In genomic region chr21:34722684-34723300, GRCh38 we compare ENCODE assay signal across 8 cellular contexts. TPM values are rescaled to one million over a fixed set of nuclear protein-coding genes. Genes with fewer than 3 reads are reported as not detected.
DNase-seq lines count a peak whose midpoint lies in the region; ATAC-seq, FAIRE-seq and TF ChIP-seq lines count a peak whose summit lies in the region.

No MANE protein-coding gene starts in this region.

- H2AFZ ChIP-seq in HepG2 (ENCODE audit: low read length), result no peak overlapping the region

- peaks cover 32% of the 10 kb centered on the region for H3K4me1 Mint-ChIP-seq in HFFc6 (ENCODE audit: low read depth)

- POLR2A ChIA-PET in HepG2 (lab: Yijun Ruan, JAX), result no interaction called here

- H3K4me2 ChIP-seq in HepG2 (ENCODE audit: low read depth, low read length), result no peak overlapping the region

- no peaks in the 10 kb centered on the region for H3K79me2 ChIP-seq in HepG2 (ENCODE audit: insufficient read depth, low read length)

- H3K9ac ChIP-seq in HepG2 (ENCODE audit: insufficient read depth, low read depth, low read length), result no peak overlapping the region

- intact Hi-C loops in HepG2 (cut with micrococcal nuclease; ENCODE audit: unreplicated experiment) (no loop called here), lower leg skin (cut with DNase I; ENCODE audit: low total_unique reads) (no loop called here)

- TF ChIP-seq CTCF in BE2C (IDR thresholded peaks at IDR 0.05; ENCODE audit: low read depth, low read length) (peak; percentile 43), HFFc6 (IDR thresholded peaks at IDR 0.05) (peak; percentile 79), HepG2 (CRISPR knock-in tag; IDR thresholded peaks at IDR 0.05) (peak; percentile 61), lower leg skin (IDR thresholded peaks at IDR 0.05) (no peak)

- H4K20me1 ChIP-seq in HepG2 (ENCODE audit: insufficient read depth, low read length), result no peaks in the 10 kb centered on the region; the same call in 1 of the 2 replicates

- no peaks in the 10 kb centered on the region for H3K9me3 Mint-ChIP-seq in HFFc6

- H3K4me3 ChIP-seq in BE2C (ENCODE audit: low read depth, low read length) (no peak overlapping the region), HepG2 (replicated peaks in 1 of 3; ENCODE audit: insufficient read depth in 1 of 3, low read depth in 2 of 3, low read length in 3 of 3) (no peak overlapping the region), lower leg skin (ENCODE audit: low read depth, poor library complexity, severe bottlenecking) (no peak overlapping the region)

- no peaks in the 10 kb centered on the region; the same call in 1 of the 2 replicates for H3K36me3 Mint-ChIP-seq in HFFc6 (ENCODE audit: low read depth)

- no peak for FAIRE-seq in HepG2 (lab: Jason Lieb, UNC)

- no peak for DNase-seq in BE2C
- DNase-seq in HFFc6, result no peak
- DNase-seq in activated T-helper 9 cell treated with anti-CD3 and anti-CD28 coated beads, Interleukin-2, amount 50 U/mL, for 16 hours (ENCODE audit: low read depth), result peak; percentile 11
- DNase-seq in HepG2 (ENCODE audit: low spot score), result no peak
- no peak for DNase-seq in lower leg skin (ENCODE audit: low spot score in 2 of 2)
- DNase-seq in SIG-M5 treated with dmso at 0.1 percent for 504 hours (lab: John Stamatoyannopoulos, UW; ENCODE audit: unreplicated experiment), result no peak

- CTCF ChIA-PET in HepG2 (lab: Yijun Ruan, JAX; ENCODE audit: low intra/inter-chr PET ratio, low total read pairs), result no interaction called here

- no peaks in the 10 kb centered on the region for H3K36me3 ChIP-seq in BE2C
- H3K36me3 ChIP-seq in HepG2 (replicated peaks in 1 of 2; ENCODE audit: control insufficient read depth in 1 of 2, insufficient read depth in 2 of 2, low read length in 2 of 2), result no peaks in the 10 kb centered on the region

- H3K27ac ChIP-seq in HepG2 (ENCODE audit: extremely low read length, insufficient read depth, low read length), result no peak overlapping the region

- H3K4me3 Mint-ChIP-seq in HFFc6, result no peak overlapping the region

- TF ChIP-seq POLR2A in HepG2 (IDR thresholded peaks at IDR 0.05; ENCODE audit: insufficient read depth in 1 of 2, low read depth in 2 of 2, low read length in 2 of 2) (no peak), lower leg skin (IDR thresholded peaks at IDR 0.05) (no peak)

- BruUV-seq in HepG2 (replicated peaks; lab: Mats Ljungman, UMichigan), result no TSS peak

- no peak overlapping the region for H3K27ac Mint-ChIP-seq in HFFc6

- H3K27me3 ChIP-seq in BE2C (no peaks in the 10 kb centered on the region), HepG2 (ENCODE audit: control insufficient read depth in 1 of 2, insufficient read depth in 2 of 2, low read length in 2 of 2) (peaks cover 0 to 23% of the 10 kb centered on the region in 2 experiments; a peak in 2 of 5 replicates)

- in situ Hi-C loops in HepG2 (cut with HindIII; ENCODE audit: extremely low pct_ligation_motif_present, low pct_unique_long_range_greater_than_20kb), result no loop called here

- H3K27me3 Mint-ChIP-seq in HFFc6 (ENCODE audit: insufficient read depth), result peaks cover 6% of the 10 kb centered on the region

- ATAC-seq in HepG2, result peak; percentile 84
- ATAC-seq in GM19397 (IDR thresholded peaks at IDR 0.05; ENCODE audit: unreplicated experiment), result no peak
- ATAC-seq in GM19455 (IDR thresholded peaks at IDR 0.05; ENCODE audit: unreplicated experiment), result no peak

- TF ChIP-seq EP300 in HepG2 (IDR thresholded peaks at IDR 0.05; ENCODE audit: low read depth in 2 of 2, low read length in 2 of 2) (no peak), HepG2 (CRISPR knock-in tag; IDR thresholded peaks at IDR 0.05; ENCODE audit: borderline replicate concordance) (no peak)

- 55% methylated on average over 3 of the region's 7 CpGs for WGBS in HepG2 (ENCODE audit: low lambda C conversion rate)
- WGBS in lower leg skin, 2 donors, result 66 to 75% methylated on average over 7 of the region's 7 CpGs

- H3K9me3 ChIP-seq in BE2C (no peaks in the 10 kb centered on the region; the same call in 1 of the 2 replicates), HepG2 (ENCODE audit: low read length) (no peaks in the 10 kb centered on the region)

- H3K4me1 ChIP-seq in BE2C (no peaks in the 10 kb centered on the region), HepG2 (ENCODE audit: insufficient read depth, low read length) (no peaks in the 10 kb centered on the region)

- TF ChIP-seq RAD21 in HepG2 (CRISPR knock-in tag; IDR thresholded peaks at IDR 0.05), result no peak

TF ChIP-seq in HepG2, 621 proteins besides CTCF, POLR2A, EP300 and RAD21 (continues in another document):
- no peak for TF ChIP-seq ZNF713 (CRISPR knock-in tag; IDR thresholded peaks at IDR 0.05)
- no peak for TF ChIP-seq HOMEZ (CRISPR knock-in tag; IDR thresholded peaks at IDR 0.05; ENCODE audit: low read depth)
- TF ChIP-seq SMC3 (IDR thresholded peaks at IDR 0.05; ENCODE audit: low read length), result peak; percentile 15; the same call in 1 of the 2 replicates
- no peak for TF ChIP-seq DPF2 (CRISPR knock-in tag; IDR thresholded peaks at IDR 0.05; ENCODE audit: borderline replicate concordance, low read depth)
- TF ChIP-seq CERS6 (CRISPR knock-in tag; IDR thresholded peaks at IDR 0.05), result no peak
- TF ChIP-seq XBP1 (CRISPR knock-in tag; IDR thresholded peaks at IDR 0.05), result no peak
- no peak for TF ChIP-seq MLLT10 (CRISPR knock-in tag; IDR thresholded peaks at IDR 0.05)
- no peak for TF ChIP-seq ZNF724P (CRISPR knock-in tag; IDR thresholded peaks at IDR 0.05; ENCODE audit: borderline replicate concordance)
- TF ChIP-seq GPN1 (CRISPR knock-in tag; IDR thresholded peaks at IDR 0.05; ENCODE audit: borderline replicate concordance), result no peak
- TF ChIP-seq STAG1 (CRISPR knock-in tag; IDR thresholded peaks at IDR 0.05), result peak; percentile 56
- TF ChIP-seq, protein P1, sequence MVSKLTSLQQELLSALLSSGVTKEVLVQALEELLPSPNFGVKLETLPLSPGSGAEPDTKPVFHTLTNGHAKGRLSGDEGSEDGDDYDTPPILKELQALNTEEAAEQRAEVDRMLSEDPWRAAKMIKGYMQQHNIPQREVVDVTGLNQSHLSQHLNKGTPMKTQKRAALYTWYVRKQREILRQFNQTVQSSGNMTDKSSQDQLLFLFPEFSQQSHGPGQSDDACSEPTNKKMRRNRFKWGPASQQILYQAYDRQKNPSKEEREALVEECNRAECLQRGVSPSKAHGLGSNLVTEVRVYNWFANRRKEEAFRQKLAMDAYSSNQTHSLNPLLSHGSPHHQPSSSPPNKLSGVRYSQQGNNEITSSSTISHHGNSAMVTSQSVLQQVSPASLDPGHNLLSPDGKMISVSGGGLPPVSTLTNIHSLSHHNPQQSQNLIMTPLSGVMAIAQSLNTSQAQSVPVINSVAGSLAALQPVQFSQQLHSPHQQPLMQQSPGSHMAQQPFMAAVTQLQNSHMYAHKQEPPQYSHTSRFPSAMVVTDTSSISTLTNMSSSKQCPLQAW (CRISPR knock-in tag; IDR thresholded peaks at IDR 0.05), result no peak

RNA-seq across cellular contexts. Expression of gene CLIC6, which starts 54.0 kb away (rescaled TPM):
- not detected for polyA plus RNA-seq in BE2C (2012; ENCODE audit: insufficient read depth, insufficient read length, low read depth)
- total RNA-seq in HFFc6 (2021; fragmentation: NEBNext Ultra II Directional; extraction: Animal tissue kit (Norgen Biotek cat#: 25700)), result not detected
- total RNA-seq in HepG2 (2016; rRNA removed; fragmentation: Illumina TruSeq; extraction: Trizol) (not detected in 2 replicates), lower leg skin (1 to 10 TPM; 2.1 to 5.9 (median 3.3) TPM)
- not detected in 2 replicates for total RNA-seq in HepG2 (2016; cell fraction: cytosol; rRNA removed; fragmentation: Illumina TruSeq; extraction: Trizol; ENCODE audit: low read depth)
- not detected in 2 replicates for total RNA-seq in HepG2 (2016; cell fraction: insoluble cytoplasmic fraction; rRNA removed; fragmentation: Illumina TruSeq; extraction: Trizol)
- not detected in 2 replicates for total RNA-seq in HepG2 (2016; cell fraction: membrane; rRNA removed; fragmentation: Illumina TruSeq; extraction: Trizol)
- not detected in 2 replicates for total RNA-seq in HepG2 (2016; cell fraction: nucleus; rRNA removed; fragmentation: Illumina TruSeq; extraction: Trizol)
- not detected in 2 replicates for polyA plus RNA-seq in HepG2 (2011; rRNA removed)
- not detected in 2 replicates for polyA plus RNA-seq in HepG2 (2011; cell fraction: cytosol; rRNA removed)
- not detected in 2 replicates for polyA plus RNA-seq in HepG2 (2011; cell fraction: nucleus; rRNA removed)
- polyA plus RNA-seq in HepG2 (2012), result not detected in 2 replicates
- polyA plus RNA-seq in HepG2 (2016; cell fraction: cytosol; fragmentation: Illumina TruSeq; extraction: Trizol; ENCODE audit: low read depth), result not detected in 2 replicates
- polyA plus RNA-seq in HepG2 (2016; cell fraction: insoluble cytoplasmic fraction; fragmentation: Illumina TruSeq; extraction: Trizol; ENCODE audit: low read depth), result not detected in 2 replicates
- not detected in 2 replicates for polyA plus RNA-seq in HepG2 (2016; cell fraction: membrane; fragmentation: Illumina TruSeq; extraction: Trizol; ENCODE audit: low read depth)
- not detected in 2 replicates for polyA plus RNA-seq in HepG2 (2016; cell fraction: nucleus; fragmentation: Illumina TruSeq; extraction: Trizol; ENCODE audit: insufficient read depth, low read depth)
- polyA minus RNA-seq in HepG2 (2011; rRNA and poly(A)+ RNA removed; ENCODE audit: low replicate concordance), result not detected in 2 replicates
- polyA minus RNA-seq in HepG2 (2011; cell fraction: cytosol; rRNA and poly(A)+ RNA removed), result not detected in 2 replicates
- polyA minus RNA-seq in HepG2 (2011; cell fraction: nucleus; rRNA and poly(A)+ RNA removed), result not detected in 2 replicates

Comparison
In these comparisons a context has a peak if more than half of its experiments do, and no peak if none do; other contexts are left out.
1. CTCF ChIP-seq: peak in BE2C (single experiment), HFFc6 (single experiment) and HepG2 (single experiment); none in lower leg skin (0 of 3).